In genomic region chr18:77051581-77052296, GRCh38 we compare ENCODE assay signal across 16 cellular contexts.
DNase-seq lines count a peak whose midpoint lies in the region; ATAC-seq and TF ChIP-seq lines count a peak whose summit lies in the region.
"Had no signal": no experiment of that assay in that cellular context is flagged by ENCODE, and none has a peak within 500 bp of the region (broad histone marks: within the 10 kb centered on the region; RNA-seq: fewer than 3 reads in every experiment).

No MANE protein-coding gene starts in this region.

- peak overlapping the region; percentile 76 for H3K27ac Mint-ChIP-seq in activated naive CD8-positive, alpha-beta T cell
- no peak overlapping the region for H3K27ac Mint-ChIP-seq in activated naive CD8-positive, alpha-beta T cell treated with anti-CD3 and anti-CD28 coated beads, Interleukin-2, amount 50 U/mL, for 24 hours
- H3K27ac Mint-ChIP-seq in activated CD8-positive, alpha-beta T cell treated with anti-CD3 and anti-CD28 coated beads for 36 hours: peak overlapping the region; percentile 6
- peak overlapping the region; percentile 92 to 98 for H3K27ac Mint-ChIP-seq in natural killer cell
- peak overlapping the region; percentile 2 for H3K27ac Mint-ChIP-seq in type B pancreatic cell

- CTCF ChIA-PET in activated CD8-positive, alpha-beta T cell treated with anti-CD3 and anti-CD28 coated beads for 36 hours (lab: Charles Lee): interaction anchor here (1.0 to 4.8 kb wide), 4 partner anchors 46 to 248 kb away, joined by 3 to 38 read pairs (median 3); no protein-coding TSS in a partner anchor

- POLR2A ChIA-PET in activated CD8-positive, alpha-beta T cell treated with anti-CD3 and anti-CD28 coated beads for 36 hours (lab: Charles Lee): interaction anchor here (0.7 to 1.2 kb wide), 2 partner anchors 10 to 52 kb away, joined by 3 read pairs; no protein-coding TSS in a partner anchor

- H3K27me3 Mint-ChIP-seq in activated naive CD8-positive, alpha-beta T cell: no peaks in the 10 kb centered on the region
- no peaks in the 10 kb centered on the region for H3K27me3 Mint-ChIP-seq in activated naive CD8-positive, alpha-beta T cell treated with anti-CD3 and anti-CD28 coated beads, Interleukin-2, amount 50 U/mL, for 24 hours
- no peaks in the 10 kb centered on the region for H3K27me3 Mint-ChIP-seq in activated CD8-positive, alpha-beta T cell treated with anti-CD3 and anti-CD28 coated beads for 36 hours
- no peaks in the 10 kb centered on the region for H3K27me3 Mint-ChIP-seq in natural killer cell (ENCODE audit: low read depth in 2 of 2)
- H3K27me3 Mint-ChIP-seq in type B pancreatic cell: no peaks in the 10 kb centered on the region

- no peak for ATAC-seq in activated naive CD8-positive, alpha-beta T cell treated with anti-CD3 and anti-CD28 coated beads, Interleukin-2, amount 50 U/mL, for 24 hours
- no peak for ATAC-seq in activated CD8-positive, alpha-beta T cell treated with anti-CD3 and anti-CD28 coated beads for 36 hours
- ATAC-seq in natural killer cell (no peak), HG03439 (IDR thresholded peaks at IDR 0.05; ENCODE audit: unreplicated experiment) (no peak)
- ATAC-seq: left ventricle myocardium superior, Panc1 had no signal

- DNase-seq in activated naive CD8-positive, alpha-beta T cell treated with anti-CD3 and anti-CD28 coated beads, Interleukin-2, amount 50 U/mL, for 24 hours: no peak
- DNase-seq in activated CD8-positive, alpha-beta T cell treated with anti-CD3 and anti-CD28 coated beads for 36 hours: no peak
- DNase-seq in natural killer cell (no peak), type B pancreatic cell (ENCODE audit: extremely low spot score, unreplicated experiment) (no peak), H4 (ENCODE audit: low spot score) (no peak), HUDEP-2 (lab: John Stamatoyannopoulos, UW; ENCODE audit: unreplicated experiment in 76 of 76) (no peak)
- DNase-seq: DMS53, GM23248, left ventricle myocardium superior, MM.1S, NCI-H2029 treated with DMSO at 0.1 percent for 48 hours, NCI-H526 treated with DMSO at 0.1 percent for 48 hours, SW 1271 had no signal

- no peaks in the 10 kb centered on the region for H3K9me3 Mint-ChIP-seq in activated naive CD8-positive, alpha-beta T cell (ENCODE audit: low read depth)
- no peaks in the 10 kb centered on the region for H3K9me3 Mint-ChIP-seq in activated naive CD8-positive, alpha-beta T cell treated with anti-CD3 and anti-CD28 coated beads, Interleukin-2, amount 50 U/mL, for 24 hours
- no peaks in the 10 kb centered on the region for H3K9me3 Mint-ChIP-seq in activated CD8-positive, alpha-beta T cell treated with anti-CD3 and anti-CD28 coated beads for 36 hours
- H3K9me3 Mint-ChIP-seq in natural killer cell (no peaks in the 10 kb centered on the region), type B pancreatic cell (no peaks in the 10 kb centered on the region)

- peaks cover 55% of the 10 kb centered on the region for H3K4me1 Mint-ChIP-seq in activated naive CD8-positive, alpha-beta T cell (ENCODE audit: low read depth)
- H3K4me1 Mint-ChIP-seq in activated naive CD8-positive, alpha-beta T cell treated with anti-CD3 and anti-CD28 coated beads, Interleukin-2, amount 50 U/mL, for 24 hours: peaks cover 53% of the 10 kb centered on the region
- H3K4me1 Mint-ChIP-seq in activated CD8-positive, alpha-beta T cell treated with anti-CD3 and anti-CD28 coated beads for 36 hours (ENCODE audit: low read depth): peaks cover 46% of the 10 kb centered on the region
- H3K4me1 Mint-ChIP-seq in natural killer cell (peaks cover 71 to 74% of the 10 kb centered on the region in 2 donors), type B pancreatic cell (ENCODE audit: unreplicated experiment) (peaks cover 31% of the 10 kb centered on the region)

- intact Hi-C loops in activated CD8-positive, alpha-beta T cell treated with anti-CD3 and anti-CD28 coated beads for 36 hours (cut with micrococcal nuclease): loop anchor here (5.0 kb wide), 1 partner anchor 49 kb away; no protein-coding TSS in a partner anchor
- intact Hi-C loops in natural killer cell (cut with micrococcal nuclease): no loop called here

- H3K4me3 Mint-ChIP-seq in activated naive CD8-positive, alpha-beta T cell: no peak overlapping the region
- no peak overlapping the region for H3K4me3 Mint-ChIP-seq in activated naive CD8-positive, alpha-beta T cell treated with anti-CD3 and anti-CD28 coated beads, Interleukin-2, amount 50 U/mL, for 24 hours
- no peak overlapping the region for H3K4me3 Mint-ChIP-seq in activated CD8-positive, alpha-beta T cell treated with anti-CD3 and anti-CD28 coated beads for 36 hours
- H3K4me3 Mint-ChIP-seq in natural killer cell (peak overlapping the region; percentile 56), type B pancreatic cell (no peak overlapping the region)

- no peak for TF ChIP-seq CTCF in activated CD8-positive, alpha-beta T cell treated with anti-CD3 and anti-CD28 coated beads for 36 hours (IDR thresholded peaks at IDR 0.05)
- TF ChIP-seq CTCF in natural killer cell (IDR thresholded peaks at IDR 0.05) (no peak), type B pancreatic cell (conservative IDR thresholded peaks at IDR 0.05) (no peak)

- peaks cover 2% of the 10 kb centered on the region for H3K36me3 Mint-ChIP-seq in activated naive CD8-positive, alpha-beta T cell
- peaks cover 18% of the 10 kb centered on the region for H3K36me3 Mint-ChIP-seq in activated naive CD8-positive, alpha-beta T cell treated with anti-CD3 and anti-CD28 coated beads, Interleukin-2, amount 50 U/mL, for 24 hours (ENCODE audit: low read depth)
- peaks cover 20% of the 10 kb centered on the region for H3K36me3 Mint-ChIP-seq in activated CD8-positive, alpha-beta T cell treated with anti-CD3 and anti-CD28 coated beads for 36 hours (ENCODE audit: low read depth)
- H3K36me3 Mint-ChIP-seq in natural killer cell (peaks cover 5% of the 10 kb centered on the region), type B pancreatic cell (peaks cover 4% of the 10 kb centered on the region)
